Comparison of ENCODE assay signal across 28 cellular contexts in genomic region chr11:109130910-109131309, GRCh38.
"Had no signal": no experiment of that assay in that cellular context is flagged by ENCODE, and none has a peak within 500 bp of the region (broad histone marks: within the 10 kb centered on the region; RNA-seq: fewer than 3 reads in every experiment).

No MANE protein-coding gene starts in this region.

- ATAC-seq: activated CD8-positive, alpha-beta memory T cell treated with anti-CD3 and anti-CD28 coated beads, Interleukin-2, amount 10 ng/mL, durations not matched to agents 7 days and 5 days; activated naive CD8-positive, alpha-beta T cell treated with anti-CD3 and anti-CD28 coated beads, Interleukin-2, amount 50 U/mL, for 24 hours; Panc1; SK-N-SH treated with all-trans-retinoic acid at 6 μM for 48 hours; T-cell; T-helper 17 cell had no signal

- DNase-seq: activated CD4-positive, alpha-beta memory T cell treated with anti-CD3 and anti-CD28 coated beads, Interleukin-2, amount 10 ng/mL, durations not matched to agents 7 days and 5 days; activated CD4-positive, alpha-beta T cell treated with anti-CD3 and anti-CD28 coated beads for 1 hour; activated CD4-positive, alpha-beta T cell treated with anti-CD3 and anti-CD28 coated beads for 48 hours; activated CD4-positive, CD25-positive, alpha-beta regulatory T cell; activated CD8-positive, alpha-beta memory T cell treated with anti-CD3 and anti-CD28 coated beads for 24 hours; activated CD8-positive, alpha-beta memory T cell treated with anti-CD3 and anti-CD28 coated beads, Interleukin-2, amount 10 ng/mL, durations not matched to agents 7 days and 5 days; activated CD8-positive, alpha-beta memory T cell treated with anti-CD3 and anti-CD28 coated beads, Interleukin-2, amount 50 U/mL, for 48 hours; activated effector memory CD4-positive, alpha-beta T cell treated with Interleukin-2 at 50 U/mL for 16 hours; activated naive CD4-positive, alpha-beta T cell treated with anti-CD3 and anti-CD28 coated beads, Interleukin-2, amount 10 ng/mL, durations not matched to agents 7 days and 5 days; activated naive CD8-positive, alpha-beta T cell treated with anti-CD3 and anti-CD28 coated beads, Interleukin-2, amount 50 U/mL, for 24 hours; activated T-cell treated with anti-CD3 and anti-CD28 coated beads, Interleukin-2, amount 50 U/mL, for 48 hours; anterior cingulate cortex; caudate nucleus; cerebellar nuclear complex; Karpas-422; NCI-H1105; NCI-H1417 treated with DMSO at 0.1 percent for 48 hours; NCI-H1930; NCI-H2081 treated with DMSO at 0.1 percent for 48 hours; NCI-H510A; NCI-H748 treated with DMSO at 0.1 percent for 48 hours; RPMI8226; SHP77 treated with DMSO at 0.1 percent for 48 hours; T-cell; T-helper 17 cell had no signal

- H3K27ac ChIP-seq: VCaP had no signal
